ENCODE assay signal across 1 cellular context in the genomic region with DNA sequence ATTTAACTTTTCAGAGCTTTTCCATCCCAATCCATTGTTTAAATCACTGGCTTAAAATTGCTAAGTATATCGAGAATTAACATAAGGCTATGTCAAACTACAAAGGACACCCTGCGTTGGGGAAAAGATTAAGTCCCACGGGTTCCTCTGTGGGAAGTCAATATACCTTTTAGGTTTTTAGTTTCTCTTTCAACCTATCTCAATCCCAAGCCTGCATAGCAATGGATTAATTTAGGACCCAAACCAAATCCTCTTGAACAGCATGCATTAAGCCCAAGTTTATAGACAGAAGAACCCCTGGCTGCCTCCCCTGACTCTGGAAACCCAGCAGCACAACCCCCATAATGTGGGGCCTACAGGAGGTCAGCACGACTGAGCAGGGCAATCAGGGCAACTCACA.
TF ChIP-seq lines count a peak whose summit lies in the region.

No MANE protein-coding gene starts in this region.

TF ChIP-seq in GM23338, 12 proteins besides CTCF, POLR2A, EP300 and RAD21 (continued from another document):
- TF ChIP-seq, protein P1, sequence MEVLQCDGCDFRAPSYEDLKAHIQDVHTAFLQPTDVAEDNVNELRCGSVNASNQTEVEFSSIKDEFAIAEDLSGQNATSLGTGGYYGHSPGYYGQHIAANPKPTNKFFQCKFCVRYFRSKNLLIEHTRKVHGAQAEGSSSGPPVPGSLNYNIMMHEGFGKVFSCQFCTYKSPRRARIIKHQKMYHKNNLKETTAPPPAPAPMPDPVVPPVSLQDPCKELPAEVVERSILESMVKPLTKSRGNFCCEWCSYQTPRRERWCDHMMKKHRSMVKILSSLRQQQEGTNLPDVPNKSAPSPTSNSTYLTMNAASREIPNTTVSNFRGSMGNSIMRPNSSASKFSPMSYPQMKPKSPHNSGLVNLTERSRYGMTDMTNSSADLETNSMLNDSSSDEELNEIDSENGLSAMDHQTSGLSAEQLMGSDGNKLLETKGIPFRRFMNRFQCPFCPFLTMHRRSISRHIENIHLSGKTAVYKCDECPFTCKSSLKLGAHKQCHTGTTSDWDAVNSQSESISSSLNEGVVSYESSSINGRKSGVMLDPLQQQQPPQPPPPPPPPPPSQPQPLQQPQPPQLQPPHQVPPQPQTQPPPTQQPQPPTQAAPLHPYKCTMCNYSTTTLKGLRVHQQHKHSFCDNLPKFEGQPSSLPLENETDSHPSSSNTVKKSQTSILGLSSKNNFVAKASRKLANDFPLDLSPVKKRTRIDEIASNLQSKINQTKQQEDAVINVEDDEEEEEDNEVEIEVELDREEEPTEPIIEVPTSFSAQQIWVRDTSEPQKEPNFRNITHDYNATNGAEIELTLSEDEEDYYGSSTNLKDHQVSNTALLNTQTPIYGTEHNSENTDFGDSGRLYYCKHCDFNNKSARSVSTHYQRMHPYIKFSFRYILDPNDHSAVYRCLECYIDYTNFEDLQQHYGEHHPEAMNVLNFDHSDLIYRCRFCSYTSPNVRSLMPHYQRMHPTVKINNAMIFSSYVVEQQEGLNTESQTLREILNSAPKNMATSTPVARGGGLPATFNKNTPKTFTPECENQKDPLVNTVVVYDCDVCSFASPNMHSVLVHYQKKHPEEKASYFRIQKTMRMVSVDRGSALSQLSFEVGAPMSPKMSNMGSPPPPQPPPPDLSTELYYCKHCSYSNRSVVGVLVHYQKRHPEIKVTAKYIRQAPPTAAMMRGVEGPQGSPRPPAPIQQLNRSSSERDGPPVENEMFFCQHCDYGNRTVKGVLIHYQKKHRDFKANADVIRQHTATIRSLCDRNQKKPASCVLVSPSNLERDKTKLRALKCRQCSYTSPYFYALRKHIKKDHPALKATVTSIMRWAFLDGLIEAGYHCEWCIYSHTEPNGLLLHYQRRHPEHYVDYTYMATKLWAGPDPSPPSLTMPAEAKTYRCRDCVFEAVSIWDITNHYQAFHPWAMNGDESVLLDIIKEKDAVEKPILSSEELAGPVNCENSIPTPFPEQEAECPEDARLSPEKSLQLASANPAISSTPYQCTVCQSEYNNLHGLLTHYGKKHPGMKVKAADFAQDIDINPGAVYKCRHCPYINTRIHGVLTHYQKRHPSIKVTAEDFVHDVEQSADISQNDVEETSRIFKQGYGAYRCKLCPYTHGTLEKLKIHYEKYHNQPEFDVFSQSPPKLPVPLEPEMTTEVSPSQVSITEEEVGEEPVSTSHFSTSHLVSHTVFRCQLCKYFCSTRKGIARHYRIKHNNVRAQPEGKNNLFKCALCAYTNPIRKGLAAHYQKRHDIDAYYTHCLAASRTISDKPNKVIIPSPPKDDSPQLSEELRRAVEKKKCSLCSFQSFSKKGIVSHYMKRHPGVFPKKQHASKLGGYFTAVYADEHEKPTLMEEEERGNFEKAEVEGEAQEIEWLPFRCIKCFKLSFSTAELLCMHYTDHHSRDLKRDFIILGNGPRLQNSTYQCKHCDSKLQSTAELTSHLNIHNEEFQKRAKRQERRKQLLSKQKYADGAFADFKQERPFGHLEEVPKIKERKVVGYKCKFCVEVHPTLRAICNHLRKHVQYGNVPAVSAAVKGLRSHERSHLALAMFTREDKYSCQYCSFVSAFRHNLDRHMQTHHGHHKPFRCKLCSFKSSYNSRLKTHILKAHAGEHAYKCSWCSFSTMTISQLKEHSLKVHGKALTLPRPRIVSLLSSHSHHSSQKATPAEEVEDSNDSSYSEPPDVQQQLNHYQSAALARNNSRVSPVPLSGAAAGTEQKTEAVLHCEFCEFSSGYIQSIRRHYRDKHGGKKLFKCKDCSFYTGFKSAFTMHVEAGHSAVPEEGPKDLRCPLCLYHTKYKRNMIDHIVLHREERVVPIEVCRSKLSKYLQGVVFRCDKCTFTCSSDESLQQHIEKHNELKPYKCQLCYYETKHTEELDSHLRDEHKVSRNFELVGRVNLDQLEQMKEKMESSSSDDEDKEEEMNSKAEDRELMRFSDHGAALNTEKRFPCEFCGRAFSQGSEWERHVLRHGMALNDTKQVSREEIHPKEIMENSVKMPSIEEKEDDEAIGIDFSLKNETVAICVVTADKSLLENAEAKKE (CRISPR knock-in tag; IDR thresholded peaks at IDR 0.05): no peak
- no peak for TF ChIP-seq NANOG (IDR thresholded peaks at IDR 0.05; ENCODE audit: borderline replicate concordance)
- no peak for TF ChIP-seq JUNB (IDR thresholded peaks at IDR 0.05; ENCODE audit: unreplicated experiment)
- TF ChIP-seq ZNF114 (CRISPR knock-in tag; IDR thresholded peaks at IDR 0.05): no peak
- no peak for TF ChIP-seq STAT1 (IDR thresholded peaks at IDR 0.05; ENCODE audit: unreplicated experiment)
- TF ChIP-seq, protein P2, sequence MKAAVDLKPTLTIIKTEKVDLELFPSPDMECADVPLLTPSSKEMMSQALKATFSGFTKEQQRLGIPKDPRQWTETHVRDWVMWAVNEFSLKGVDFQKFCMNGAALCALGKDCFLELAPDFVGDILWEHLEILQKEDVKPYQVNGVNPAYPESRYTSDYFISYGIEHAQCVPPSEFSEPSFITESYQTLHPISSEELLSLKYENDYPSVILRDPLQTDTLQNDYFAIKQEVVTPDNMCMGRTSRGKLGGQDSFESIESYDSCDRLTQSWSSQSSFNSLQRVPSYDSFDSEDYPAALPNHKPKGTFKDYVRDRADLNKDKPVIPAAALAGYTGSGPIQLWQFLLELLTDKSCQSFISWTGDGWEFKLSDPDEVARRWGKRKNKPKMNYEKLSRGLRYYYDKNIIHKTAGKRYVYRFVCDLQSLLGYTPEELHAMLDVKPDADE (IDR thresholded peaks at IDR 0.05): no peak
- no peak for TF ChIP-seq POLR2AphosphoS5 (IDR thresholded peaks at IDR 0.05; ENCODE audit: low read depth)
- TF ChIP-seq, protein P3, sequence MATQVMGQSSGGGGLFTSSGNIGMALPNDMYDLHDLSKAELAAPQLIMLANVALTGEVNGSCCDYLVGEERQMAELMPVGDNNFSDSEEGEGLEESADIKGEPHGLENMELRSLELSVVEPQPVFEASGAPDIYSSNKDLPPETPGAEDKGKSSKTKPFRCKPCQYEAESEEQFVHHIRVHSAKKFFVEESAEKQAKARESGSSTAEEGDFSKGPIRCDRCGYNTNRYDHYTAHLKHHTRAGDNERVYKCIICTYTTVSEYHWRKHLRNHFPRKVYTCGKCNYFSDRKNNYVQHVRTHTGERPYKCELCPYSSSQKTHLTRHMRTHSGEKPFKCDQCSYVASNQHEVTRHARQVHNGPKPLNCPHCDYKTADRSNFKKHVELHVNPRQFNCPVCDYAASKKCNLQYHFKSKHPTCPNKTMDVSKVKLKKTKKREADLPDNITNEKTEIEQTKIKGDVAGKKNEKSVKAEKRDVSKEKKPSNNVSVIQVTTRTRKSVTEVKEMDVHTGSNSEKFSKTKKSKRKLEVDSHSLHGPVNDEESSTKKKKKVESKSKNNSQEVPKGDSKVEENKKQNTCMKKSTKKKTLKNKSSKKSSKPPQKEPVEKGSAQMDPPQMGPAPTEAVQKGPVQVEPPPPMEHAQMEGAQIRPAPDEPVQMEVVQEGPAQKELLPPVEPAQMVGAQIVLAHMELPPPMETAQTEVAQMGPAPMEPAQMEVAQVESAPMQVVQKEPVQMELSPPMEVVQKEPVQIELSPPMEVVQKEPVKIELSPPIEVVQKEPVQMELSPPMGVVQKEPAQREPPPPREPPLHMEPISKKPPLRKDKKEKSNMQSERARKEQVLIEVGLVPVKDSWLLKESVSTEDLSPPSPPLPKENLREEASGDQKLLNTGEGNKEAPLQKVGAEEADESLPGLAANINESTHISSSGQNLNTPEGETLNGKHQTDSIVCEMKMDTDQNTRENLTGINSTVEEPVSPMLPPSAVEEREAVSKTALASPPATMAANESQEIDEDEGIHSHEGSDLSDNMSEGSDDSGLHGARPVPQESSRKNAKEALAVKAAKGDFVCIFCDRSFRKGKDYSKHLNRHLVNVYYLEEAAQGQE (IDR thresholded peaks at IDR 0.05; ENCODE audit: unreplicated experiment): no peak
- TF ChIP-seq ZNF331 (CRISPR knock-in tag; IDR thresholded peaks at IDR 0.05; ENCODE audit: low read depth): no peak
- no peak for TF ChIP-seq CREB1 (CRISPR knock-in tag; IDR thresholded peaks at IDR 0.05; ENCODE audit: low read depth)
